ENCODE assay signal across 14 cellular contexts in the genomic region with DNA sequence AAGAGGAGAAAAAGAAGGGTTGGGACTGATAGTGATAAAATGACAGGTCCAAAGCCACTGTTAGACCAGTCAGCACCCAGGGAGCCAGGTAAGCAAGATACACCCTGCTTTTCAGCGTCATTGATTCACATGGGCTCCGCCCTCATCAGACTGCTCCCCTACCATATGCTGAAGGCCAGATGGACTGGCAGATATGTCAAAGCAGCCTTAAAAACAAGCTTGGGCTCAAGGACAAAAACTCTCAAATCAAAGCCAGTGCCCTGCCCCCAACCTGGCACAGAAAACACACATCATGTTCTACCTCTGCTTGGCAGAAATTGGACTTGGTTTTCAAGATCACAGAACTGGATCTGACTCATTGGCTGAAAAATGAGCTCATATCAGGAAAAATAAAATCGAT. TPM values are rescaled to one million over a fixed set of nuclear protein-coding genes. Genes with fewer than 3 reads are reported as not detected.
DNase-seq lines count a peak whose midpoint lies in the region; ATAC-seq and TF ChIP-seq lines count a peak whose summit lies in the region.
"Had no signal": no experiment of that assay in that cellular context is flagged by ENCODE, and none has a peak within 500 bp of the region (broad histone marks: within the 10 kb centered on the region; RNA-seq: fewer than 3 reads in every experiment).

No MANE protein-coding gene starts in this region.

- CTCF ChIA-PET in CD4-positive, alpha-beta T cell (lab: Charles Lee): interaction anchor here (0.7 to 2.0 kb wide), 3 partner anchors 29 to 78 kb away, joined by 4 to 6 read pairs (median 4); partner anchors contain the start of gene SH3BP5

- no peak overlapping the region for H3K4me3 Mint-ChIP-seq in CD4-positive, alpha-beta T cell
- H3K4me3 Mint-ChIP-seq in dendritic cell treated with granulocyte-macrophage colony-stimulating factor and Interleukin-4, amounts not matched to agents 40 ng/mL and 50 ng/mL, for 4 days: no peak overlapping the region
- H3K4me3 Mint-ChIP-seq in activated naive CD8-positive, alpha-beta T cell treated with anti-CD3 and anti-CD28 coated beads for 36 hours: no peak overlapping the region
- H3K4me3 Mint-ChIP-seq: stimulated activated naive CD8-positive, alpha-beta T cell treated with anti-CD3 and anti-CD28 coated beads, Interleukin-15, amount 100 ng/mL, for 72 hours had no signal

- no peak for TF ChIP-seq CTCF in CD4-positive, alpha-beta T cell (IDR thresholded peaks at IDR 0.05)
- no peak for TF ChIP-seq CTCF in neutrophil (IDR thresholded peaks at IDR 0.05)

- no peak for DNase-seq in CD4-positive, alpha-beta T cell
- peak; percentile 74 for DNase-seq in NCI-H69 (lab: John Stamatoyannopoulos, UW)
- DNase-seq in NCI-H1105 treated with DMSO at 0.1 percent for 48 hours (lab: John Stamatoyannopoulos, UW): no peak
- no peak for DNase-seq in left ventricle myocardium superior
- DNase-seq in activated naive CD8-positive, alpha-beta T cell treated with anti-CD3 and anti-CD28 coated beads for 36 hours: no peak
- DNase-seq: DMS79; esophagus squamous epithelium; NCI-H1092; NCI-H526; stimulated activated naive CD8-positive, alpha-beta T cell treated with anti-CD3 and anti-CD28 coated beads, Interleukin-15, amount 100 ng/mL, for 72 hours had no signal

- H3K27me3 ChIP-seq in CD4-positive, alpha-beta T cell (ENCODE audit: control insufficient read depth, insufficient read depth, low read length): no peaks in the 10 kb centered on the region
- no peaks in the 10 kb centered on the region for H3K27me3 ChIP-seq in neutrophil
- H3K27me3 ChIP-seq: esophagus squamous epithelium, Peyer's patch had no signal

- no peaks in the 10 kb centered on the region for H3K27me3 Mint-ChIP-seq in CD4-positive, alpha-beta T cell
- no peaks in the 10 kb centered on the region for H3K27me3 Mint-ChIP-seq in dendritic cell treated with granulocyte-macrophage colony-stimulating factor and Interleukin-4, amounts not matched to agents 40 ng/mL and 50 ng/mL, for 4 days
- no peaks in the 10 kb centered on the region for H3K27me3 Mint-ChIP-seq in activated naive CD8-positive, alpha-beta T cell treated with anti-CD3 and anti-CD28 coated beads for 36 hours

- H3K4me3 ChIP-seq in neutrophil (ENCODE audit: low read depth in 1 of 2, low read length in 1 of 2): no peak overlapping the region
- H3K4me3 ChIP-seq: esophagus squamous epithelium, Peyer's patch had no signal

- ATAC-seq in CD4-positive, alpha-beta T cell (ENCODE audit: poor library complexity): no peak
- ATAC-seq in left ventricle myocardium superior: no peak
- ATAC-seq in GM18511 (IDR thresholded peaks at IDR 0.05; ENCODE audit: unreplicated experiment): no peak
- ATAC-seq: stimulated activated naive CD8-positive, alpha-beta T cell treated with anti-CD3 and anti-CD28 coated beads, Interleukin-15, amount 100 ng/mL, for 72 hours had no signal

- H3K9me3 Mint-ChIP-seq in CD4-positive, alpha-beta T cell: no peaks in the 10 kb centered on the region
- no peaks in the 10 kb centered on the region for H3K9me3 Mint-ChIP-seq in dendritic cell treated with granulocyte-macrophage colony-stimulating factor and Interleukin-4, amounts not matched to agents 40 ng/mL and 50 ng/mL, for 4 days
- H3K9me3 Mint-ChIP-seq in activated naive CD8-positive, alpha-beta T cell treated with anti-CD3 and anti-CD28 coated beads for 36 hours: no peaks in the 10 kb centered on the region
- H3K9me3 Mint-ChIP-seq: stimulated activated naive CD8-positive, alpha-beta T cell treated with anti-CD3 and anti-CD28 coated beads, Interleukin-15, amount 100 ng/mL, for 72 hours had no signal

- peaks cover 28% of the 10 kb centered on the region for H3K36me3 ChIP-seq in neutrophil

- POLR2A ChIA-PET in CD4-positive, alpha-beta T cell (lab: Charles Lee): interaction anchor here (0.7 to 1.6 kb wide), 4 partner anchors 27 to 351 kb away, joined by 3 to 5 read pairs (median 3); partner anchors contain the start of gene SH3BP5

- intact Hi-C loops in CD4-positive, alpha-beta T cell (cut with DNase I, micrococcal nuclease): no loop called here
- intact Hi-C loops in dendritic cell treated with granulocyte-macrophage colony-stimulating factor and Interleukin-4, amounts not matched to agents 40 ng/mL and 50 ng/mL, for 4 days (cut with micrococcal nuclease): loop anchor here (5.0 kb wide), 1 partner anchor 33 kb away; the partner anchor contains the start of gene SH3BP5
- intact Hi-C loops in left ventricle myocardium superior (cut with micrococcal nuclease): no loop called here

- no peak overlapping the region for H3K27ac ChIP-seq in CD4-positive, alpha-beta T cell (ENCODE audit: low read depth, low read length)
- peak overlapping the region; percentile 93 for H3K27ac ChIP-seq in neutrophil
- H3K27ac ChIP-seq: Peyer's patch had no signal

- H3K4me1 Mint-ChIP-seq in CD4-positive, alpha-beta T cell (ENCODE audit: low read depth): peaks cover 91% of the 10 kb centered on the region
- peaks cover 53% of the 10 kb centered on the region for H3K4me1 Mint-ChIP-seq in dendritic cell treated with granulocyte-macrophage colony-stimulating factor and Interleukin-4, amounts not matched to agents 40 ng/mL and 50 ng/mL, for 4 days (ENCODE audit: low read depth)
- peaks cover 14% of the 10 kb centered on the region for H3K4me1 Mint-ChIP-seq in activated naive CD8-positive, alpha-beta T cell treated with anti-CD3 and anti-CD28 coated beads for 36 hours

- H3K27ac Mint-ChIP-seq in CD4-positive, alpha-beta T cell: peak overlapping the region; percentile 13
- peak overlapping the region; percentile 0 for H3K27ac Mint-ChIP-seq in dendritic cell treated with granulocyte-macrophage colony-stimulating factor and Interleukin-4, amounts not matched to agents 40 ng/mL and 50 ng/mL, for 4 days
- no peak overlapping the region for H3K27ac Mint-ChIP-seq in activated naive CD8-positive, alpha-beta T cell treated with anti-CD3 and anti-CD28 coated beads for 36 hours
- H3K27ac Mint-ChIP-seq: stimulated activated naive CD8-positive, alpha-beta T cell treated with anti-CD3 and anti-CD28 coated beads, Interleukin-15, amount 100 ng/mL, for 72 hours had no signal

- peaks cover 66 to 72% of the 10 kb centered on the region in 2 experiments for H3K4me1 ChIP-seq in neutrophil (ENCODE audit: control insufficient read depth in 1 of 2, insufficient read depth in 1 of 2, low read depth in 1 of 2, low read length in 1 of 2)

- peaks cover 63% of the 10 kb centered on the region for H3K36me3 Mint-ChIP-seq in CD4-positive, alpha-beta T cell (ENCODE audit: low read depth)
- H3K36me3 Mint-ChIP-seq in dendritic cell treated with granulocyte-macrophage colony-stimulating factor and Interleukin-4, amounts not matched to agents 40 ng/mL and 50 ng/mL, for 4 days (ENCODE audit: low read depth): peaks cover 31% of the 10 kb centered on the region
- H3K36me3 Mint-ChIP-seq in activated naive CD8-positive, alpha-beta T cell treated with anti-CD3 and anti-CD28 coated beads for 36 hours: no peaks in the 10 kb centered on the region

- H3K9me3 ChIP-seq in CD4-positive, alpha-beta T cell (ENCODE audit: control insufficient read depth, low read length): no peaks in the 10 kb centered on the region
- no peaks in the 10 kb centered on the region for H3K9me3 ChIP-seq in neutrophil
- H3K9me3 ChIP-seq: esophagus squamous epithelium, Peyer's patch had no signal

RNA-seq across cellular contexts. Expression of gene SH3BP5, which starts 33.4 kb away (rescaled TPM):
- 10 to 100 TPM; 16.8 to 17.7 TPM for total RNA-seq in CD4-positive, alpha-beta T cell
- 9.7 TPM for total RNA-seq in left ventricle myocardium superior
- 1 to 10 TPM; 2.4 TPM for total RNA-seq in activated naive CD8-positive, alpha-beta T cell treated with anti-CD3 and anti-CD28 coated beads for 36 hours
